1 cellular context compared by ENCODE assay signal in genomic region chr17:30380643-30381419, GRCh38.
TF ChIP-seq lines count a peak whose summit lies in the region.

No MANE protein-coding gene starts in this region.

TF ChIP-seq in IMR-90, 13 proteins besides CTCF, POLR2A, EP300 and RAD21:
- TF ChIP-seq USF2 (IDR thresholded peaks at IDR 0.05; ENCODE audit: low read depth, low read length) (no peak), CHD1 (IDR thresholded peaks at IDR 0.05; ENCODE audit: low read depth, low read length) (no peak), NFE2L2 (IDR thresholded peaks at IDR 0.05; ENCODE audit: low read depth, low read length) (no peak), RCOR1 (IDR thresholded peaks at IDR 0.05; ENCODE audit: insufficient replicate concordance, low read length) (no peak), CEBPB (IDR thresholded peaks at IDR 0.05; ENCODE audit: low read depth, low read length) (no peak), FOS (IDR thresholded peaks at IDR 0.05; ENCODE audit: low read depth, low read length) (no peak), MXI1 (IDR thresholded peaks at IDR 0.05; ENCODE audit: borderline replicate concordance, low read depth, low read length) (no peak)
